ENCODE assay signal across 8 cellular contexts in the genomic region with DNA sequence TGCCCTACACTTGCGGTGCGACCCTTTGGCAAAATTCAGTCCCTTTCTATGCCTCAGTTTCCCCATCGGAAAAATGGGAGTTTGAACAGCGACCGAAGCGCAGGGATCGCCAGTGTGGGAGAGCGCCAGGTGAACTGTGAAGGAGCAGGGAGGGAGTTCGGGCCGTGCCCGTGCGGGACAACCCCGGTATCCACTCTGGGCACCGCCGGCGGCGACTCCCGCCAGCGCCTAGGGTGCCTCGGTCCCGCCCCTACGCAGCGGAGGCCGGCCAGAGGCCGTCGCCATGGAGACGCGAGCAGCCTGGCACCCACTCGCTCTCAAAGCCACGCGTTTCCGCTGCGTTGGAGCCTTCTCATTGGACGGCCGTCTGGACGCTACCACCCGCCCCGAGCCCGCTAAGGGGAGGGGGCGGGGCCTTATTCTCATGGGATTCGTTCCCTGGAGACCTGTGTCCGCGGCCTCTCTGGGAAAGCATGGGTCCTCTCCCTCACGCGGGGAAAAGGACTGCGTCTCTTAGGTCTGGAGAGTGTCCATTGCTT. TPM values are rescaled to one million over a fixed set of nuclear protein-coding genes. Genes with fewer than 3 reads are reported as not detected.
A peak's percentile ranks its signal among the peaks of the same experiment; 100 is the strongest.
DNase-seq lines count a peak whose midpoint lies in the region; ATAC-seq and TF ChIP-seq lines count a peak whose summit lies in the region.

No MANE protein-coding gene starts in this region.

- no peaks in the 10 kb centered on the region for H3K9me3 Mint-ChIP-seq in activated B cell treated with CpG ODN at 0.5 μM for 24 hours

- H3K4me3 Mint-ChIP-seq in activated B cell treated with CpG ODN at 0.5 μM for 24 hours: peak overlapping the region; percentile 91

- peak overlapping the region; percentile 97 for H3K27ac Mint-ChIP-seq in activated B cell treated with CpG ODN at 0.5 μM for 24 hours

- no peaks in the 10 kb centered on the region for H3K27me3 Mint-ChIP-seq in activated B cell treated with CpG ODN at 0.5 μM for 24 hours

- H3K36me3 Mint-ChIP-seq in activated B cell treated with CpG ODN at 0.5 μM for 24 hours (ENCODE audit: low read depth): peaks cover 2% of the 10 kb centered on the region

- CTCF ChIA-PET in AG04450 (lab: Charles Lee): interaction anchor here (1.4 to 3.6 kb wide), 2 partner anchors 38 to 104 kb away, joined by 3 to 26 read pairs; no protein-coding TSS in a partner anchor
- CTCF ChIA-PET in activated B cell treated with CpG ODN at 0.5 μM for 24 hours (lab: Charles Lee): interaction anchor here (0.6 to 3.5 kb wide), 13 partner anchors 12 to 107 kb away, joined by 3 to 63 read pairs (median 3); a partner anchor contains a TSS

- peak overlapping the region; percentile 91 for H3K4me3 ChIP-seq in AG04450 (ENCODE audit: low read depth, low read length)

- H3K27me3 ChIP-seq in AG04450 (ENCODE audit: control insufficient read depth, insufficient read depth, low read length): no peaks in the 10 kb centered on the region

- peaks cover 43% of the 10 kb centered on the region for H3K4me1 Mint-ChIP-seq in activated B cell treated with CpG ODN at 0.5 μM for 24 hours

- peak; percentile 76 for ATAC-seq in GM18909 (IDR thresholded peaks at IDR 0.05; ENCODE audit: poor library complexity, unreplicated experiment)
- ATAC-seq in HG03159 (IDR thresholded peaks at IDR 0.05; ENCODE audit: unreplicated experiment): peak; percentile 66
- ATAC-seq in activated B cell treated with CpG ODN at 0.5 μM for 24 hours (ENCODE audit: low read depth): peak; percentile 64

- no peak for TF ChIP-seq CTCF in AG04450 (IDR thresholded peaks at IDR 0.05; ENCODE audit: low read depth, low read length)
- TF ChIP-seq CTCF in activated B cell treated with CpG ODN at 0.5 μM for 24 hours (IDR thresholded peaks at IDR 0.05): no peak

- peak overlapping the region; percentile 95 for H3K27ac ChIP-seq in AG04450 (ENCODE audit: low read depth, low read length)

- intact Hi-C loops in activated B cell treated with CpG ODN at 0.5 μM for 24 hours (cut with micrococcal nuclease): loop anchor here (1.0 to 5.0 kb wide), 9 partner anchors 8 to 484 kb away; a partner anchor contains a TSS

- DNase-seq in AG04450 (ENCODE audit: low read depth, low spot score): peak; percentile 93
- DNase-seq in NCI-H2227 treated with DMSO at 0.1 percent for 48 hours (lab: John Stamatoyannopoulos, UW): peak; percentile 98
- peak; percentile 93 for DNase-seq in activated B cell treated with CpG ODN at 0.5 μM for 24 hours
- DNase-seq in central memory CD4-positive, alpha-beta T cell: peak; percentile 97
- peak; percentile 97 for DNase-seq in iris pigment epithelial cell (ENCODE audit: low read depth)
- DNase-seq in stimulated activated CD4-positive, alpha-beta T cell treated with anti-CD3 and anti-CD28 coated beads, Interleukin-12 subunit alpha, Interleukin-12 subunit beta, amount 100 ng/mL, for 4 hours: peak; percentile 95

- no peaks in the 10 kb centered on the region; the same call in 1 of the 2 replicates for H3K9me3 ChIP-seq in AG04450 (ENCODE audit: control insufficient read depth, insufficient read depth, low read length)

- POLR2A ChIA-PET in AG04450 (lab: Yijun Ruan, JAX) (interaction anchor here (1.4 kb wide), 1 partner anchor 105 kb away, joined by 3 read pairs; a partner anchor contains a TSS), activated B cell treated with CpG ODN at 0.5 μM for 24 hours (lab: Charles Lee) (interaction anchor here (0.6 to 5.7 kb wide), 14 partner anchors 8 to 328 kb away, joined by 3 to 59 read pairs (median 6); a partner anchor contains a TSS)

RNA-seq across cellular contexts. Expression of a gene that starts 0.7 kb away (rescaled TPM):
- 76.7 and 84.2 TPM in 2 replicates for polyA plus RNA-seq in AG04450 (2011; rRNA removed)
- 82.4 and 110 TPM in 2 replicates for polyA minus RNA-seq in AG04450 (2011; rRNA and poly(A)+ RNA removed)
- total RNA-seq in activated B cell treated with CpG ODN at 0.5 μM for 24 hours: 60.6 and 69.6 TPM in 2 replicates

RNA-seq across cellular contexts. Expression of a gene that starts 24.0 kb away (rescaled TPM):
- 35.7 and 41.9 TPM in 2 replicates for polyA plus RNA-seq in AG04450 (2011; rRNA removed)
- polyA minus RNA-seq in AG04450 (2011; rRNA and poly(A)+ RNA removed): 28.7 and 33.4 TPM in 2 replicates
- total RNA-seq in activated B cell treated with CpG ODN at 0.5 μM for 24 hours: 17.3 and 18.5 TPM in 2 replicates

RNA-seq across cellular contexts. Expression of a gene that starts 39.4 kb away (rescaled TPM):
- 4.0 and 5.5 TPM in 2 replicates for polyA plus RNA-seq in AG04450 (2011; rRNA removed)
- 1.8 and 2.1 TPM in 2 replicates for polyA minus RNA-seq in AG04450 (2011; rRNA and poly(A)+ RNA removed)
- total RNA-seq in activated B cell treated with CpG ODN at 0.5 μM for 24 hours: 9.4 and 11.1 TPM in 2 replicates

RNA-seq across cellular contexts. Expression of a gene that starts 45.8 kb away (rescaled TPM):
- polyA plus RNA-seq in AG04450 (2011; rRNA removed): 0.09 and 0.27 TPM in 2 replicates
- polyA minus RNA-seq in AG04450 (2011; rRNA and poly(A)+ RNA removed): 0.39 TPM in 1 of 2 replicates, not detected in the other
- 0.27 TPM in 1 of 2 replicates, not detected in the other for total RNA-seq in activated B cell treated with CpG ODN at 0.5 μM for 24 hours

Comparison
In these comparisons a context has a peak if more than half of its experiments do, and no peak if none do; other contexts are left out.
1. Peak in every context shown above with its lines: DNase-seq, ATAC-seq, H3K4me3 ChIP-seq and H3K27ac ChIP-seq.